Comparison of ENCODE assay signal across 10 cellular contexts in the genomic region with DNA sequence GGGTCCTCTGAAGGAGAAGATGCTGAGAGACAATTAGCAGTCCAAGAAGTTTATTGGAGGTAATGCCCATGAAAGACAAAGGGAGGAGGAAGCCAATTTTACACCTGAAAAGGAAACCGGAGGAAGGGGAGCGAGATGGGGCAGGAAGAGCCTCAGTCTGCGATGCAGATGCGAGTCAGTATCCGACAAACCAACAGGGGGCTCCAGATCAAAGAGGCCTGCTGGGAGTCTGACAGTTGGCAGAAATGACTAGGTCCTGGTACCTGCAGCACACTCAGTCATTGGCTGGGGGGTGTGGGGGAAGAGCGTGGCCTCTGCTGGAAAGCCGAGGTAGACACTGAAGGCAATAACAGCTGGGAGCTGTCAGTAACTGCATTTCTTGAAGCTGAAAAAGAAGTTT.
A peak's percentile ranks its signal among the peaks of the same experiment; 100 is the strongest.
DNase-seq lines count a peak whose midpoint lies in the region; ATAC-seq, FAIRE-seq and TF ChIP-seq lines count a peak whose summit lies in the region.
"Had no signal": no experiment of that assay in that cellular context is flagged by ENCODE, and none has a peak within 500 bp of the region (broad histone marks: within the 10 kb centered on the region; RNA-seq: fewer than 3 reads in every experiment).

No MANE protein-coding gene starts in this region.

- H2AFZ ChIP-seq in K562 (ENCODE audit: low read depth, low read length) (no peak overlapping the region), osteoblast (ENCODE audit: low read length) (no peak overlapping the region)

- 4% methylated on average over 6 of the region's 7 CpGs for WGBS in K562 (ENCODE audit: insufficient coverage, low coverage, missing lambda C conversion rate)

- H3K4me1 ChIP-seq in K562 (replicated peaks in 1 of 2; ENCODE audit: control insufficient read depth in 2 of 2, insufficient read depth in 2 of 2, low read length in 2 of 2) (no peaks in the 10 kb centered on the region), osteoblast (ENCODE audit: insufficient read depth, low read length) (no peaks in the 10 kb centered on the region), left ventricle myocardium inferior (no peaks in the 10 kb centered on the region)
- H3K4me1 ChIP-seq: psoas muscle had no signal

- no peak for TF ChIP-seq POLR2A in K562 (conservative IDR thresholded peaks at IDR 0.05)

- no peaks in the 10 kb centered on the region for H3K9me1 ChIP-seq in K562 (ENCODE audit: control insufficient read depth, insufficient read depth, low read length)

- H3K79me2 ChIP-seq in K562 (ENCODE audit: control insufficient read depth, insufficient read depth, low read length) (no peaks in the 10 kb centered on the region), osteoblast (ENCODE audit: insufficient read depth, low read length) (no peaks in the 10 kb centered on the region)

- H3K9me3 ChIP-seq in K562 (replicated peaks; ENCODE audit: control insufficient read depth, insufficient read depth, low read depth, low read length) (no peaks in the 10 kb centered on the region), osteoblast (ENCODE audit: low read depth, low read length) (no peaks in the 10 kb centered on the region), left ventricle myocardium inferior (replicated peaks) (no peaks in the 10 kb centered on the region)
- H3K9me3 ChIP-seq: psoas muscle had no signal

- no peak for TF ChIP-seq EP300 in K562 (IDR thresholded peaks at IDR 0.05; ENCODE audit: low read length)

- POLR2A ChIA-PET in K562 (lab: Yijun Ruan, JAX): no interaction called here

- DNase-seq in GM10266 (ENCODE audit: extremely low spot score) (peak; percentile 6), GM19238 (ENCODE audit: insufficient read length, low spot score) (peak; percentile 2), K562 (ENCODE audit: extremely low read depth in 1 of 4, low spot score in 3 of 4) (peak in 2 of 4 experiments; percentile 2 to 4), osteoblast (ENCODE audit: insufficient read length, low spot score, missing footprints) (no peak), middle frontal gyrus (ENCODE audit: extremely low spot score, low spot score) (no peak), AG08396 (ENCODE audit: low spot score) (no peak), left ventricle myocardium inferior (no peak)
- DNase-seq: NCI-H1436, psoas muscle had no signal

- no peak overlapping the region for H3K4me3 ChIP-seq in K562
- no peak overlapping the region for H3K4me3 ChIP-seq in osteoblast (ENCODE audit: insufficient read depth, low read length)
- H3K4me3 ChIP-seq in left ventricle myocardium inferior: no peak overlapping the region
- H3K4me3 ChIP-seq: psoas muscle had no signal

- H3K36me3 ChIP-seq in K562 (ENCODE audit: control insufficient read depth, insufficient read depth, low read length): no peaks in the 10 kb centered on the region
- H3K36me3 ChIP-seq in osteoblast (ENCODE audit: insufficient read depth, low read length): no peaks in the 10 kb centered on the region
- H3K36me3 ChIP-seq in left ventricle myocardium inferior: no peaks in the 10 kb centered on the region

- no peak for TF ChIP-seq RAD21 in K562 (CRISPR knock-in tag; conservative IDR thresholded peaks at IDR 0.05 in 1 of 2, IDR thresholded peaks at IDR 0.05 in 1 of 2)

- intact Hi-C loops in K562 (cut with micrococcal nuclease) (no loop called here), left ventricle myocardium inferior (cut with micrococcal nuclease) (no loop called here)

- peak; percentile 7 for TF ChIP-seq CTCF in GM10266 (IDR thresholded peaks at IDR 0.05; ENCODE audit: control insufficient read depth, insufficient read depth, low read depth, missing control alignments)
- no peak for TF ChIP-seq CTCF in K562 (IDR thresholded peaks at IDR 0.05 in 2 of 3, conservative IDR thresholded peaks at IDR 0.05 in 1 of 3; ENCODE audit: insufficient read depth in 2 of 3, low read depth in 1 of 3, low read length in 3 of 3)
- TF ChIP-seq CTCF in osteoblast (IDR thresholded peaks at IDR 0.05; ENCODE audit: extremely low read depth, low read depth, low read length): no peak
- TF ChIP-seq CTCF in left ventricle myocardium inferior (IDR thresholded peaks at IDR 0.05; ENCODE audit: borderline replicate concordance): no peak

- no peak for FAIRE-seq in K562 (lab: Jason Lieb, UNC)

- H3K27ac ChIP-seq in K562 (ENCODE audit: extremely low read depth, low read depth, low read length) (no peak overlapping the region), osteoblast (ENCODE audit: low read depth, low read length) (no peak overlapping the region), left ventricle myocardium inferior (replicated peaks) (no peak overlapping the region)
- H3K27ac ChIP-seq: psoas muscle had no signal

- H3K4me2 ChIP-seq in K562 (ENCODE audit: insufficient read depth, low read length): no peak overlapping the region
- no peak overlapping the region for H3K4me2 ChIP-seq in osteoblast (ENCODE audit: insufficient read depth, low read length)

- ATAC-seq in HG03045 (IDR thresholded peaks at IDR 0.05; ENCODE audit: unreplicated experiment) (peak; percentile 59), K562 (peak; percentile 56; the same call in 2 of the 3 replicates)
- ATAC-seq: psoas muscle had no signal

- in situ Hi-C loops in K562 (cut with MboI): no loop called here

- H4K20me1 ChIP-seq in K562 (replicated peaks; ENCODE audit: control insufficient read depth, insufficient read depth, low read length) (no peaks in the 10 kb centered on the region), osteoblast (ENCODE audit: insufficient read depth, low read length) (no peaks in the 10 kb centered on the region)

- CTCF ChIA-PET in K562 (lab: Yijun Ruan, JAX; ENCODE audit: low intra/inter-chr PET ratio): no interaction called here

- H3K27me3 ChIP-seq in K562 (ENCODE audit: control insufficient read depth in 2 of 2, insufficient read depth in 2 of 2, low read length in 2 of 2): no peaks in the 10 kb centered on the region
- H3K27me3 ChIP-seq in osteoblast (ENCODE audit: insufficient read depth, low read length): no peaks in the 10 kb centered on the region
- no peaks in the 10 kb centered on the region for H3K27me3 ChIP-seq in left ventricle myocardium inferior (ENCODE audit: low read depth)

- H3K9ac ChIP-seq in K562 (ENCODE audit: insufficient read depth in 1 of 2, low read depth in 2 of 2, low read length in 2 of 2): no peak overlapping the region

- BruUV-seq in K562 (replicated peaks; lab: Mats Ljungman, UMichigan): no TSS peak

TF ChIP-seq in K562, 482 proteins besides CTCF, POLR2A, EP300 and RAD21 (continues in another document):
- TF ChIP-seq ZNF165 (CRISPR knock-in tag; IDR thresholded peaks at IDR 0.05; ENCODE audit: borderline replicate concordance): no peak
- TF ChIP-seq ZNF79 (CRISPR knock-in tag; IDR thresholded peaks at IDR 0.05; ENCODE audit: low read depth): no peak
- TF ChIP-seq, protein P1, sequence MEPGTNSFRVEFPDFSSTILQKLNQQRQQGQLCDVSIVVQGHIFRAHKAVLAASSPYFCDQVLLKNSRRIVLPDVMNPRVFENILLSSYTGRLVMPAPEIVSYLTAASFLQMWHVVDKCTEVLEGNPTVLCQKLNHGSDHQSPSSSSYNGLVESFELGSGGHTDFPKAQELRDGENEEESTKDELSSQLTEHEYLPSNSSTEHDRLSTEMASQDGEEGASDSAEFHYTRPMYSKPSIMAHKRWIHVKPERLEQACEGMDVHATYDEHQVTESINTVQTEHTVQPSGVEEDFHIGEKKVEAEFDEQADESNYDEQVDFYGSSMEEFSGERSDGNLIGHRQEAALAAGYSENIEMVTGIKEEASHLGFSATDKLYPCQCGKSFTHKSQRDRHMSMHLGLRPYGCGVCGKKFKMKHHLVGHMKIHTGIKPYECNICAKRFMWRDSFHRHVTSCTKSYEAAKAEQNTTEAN (CRISPR knock-in tag; IDR thresholded peaks at IDR 0.05): no peak
- TF ChIP-seq CBFA2T2 (conservative IDR thresholded peaks at IDR 0.05): no peak
- TF ChIP-seq, protein P2, sequence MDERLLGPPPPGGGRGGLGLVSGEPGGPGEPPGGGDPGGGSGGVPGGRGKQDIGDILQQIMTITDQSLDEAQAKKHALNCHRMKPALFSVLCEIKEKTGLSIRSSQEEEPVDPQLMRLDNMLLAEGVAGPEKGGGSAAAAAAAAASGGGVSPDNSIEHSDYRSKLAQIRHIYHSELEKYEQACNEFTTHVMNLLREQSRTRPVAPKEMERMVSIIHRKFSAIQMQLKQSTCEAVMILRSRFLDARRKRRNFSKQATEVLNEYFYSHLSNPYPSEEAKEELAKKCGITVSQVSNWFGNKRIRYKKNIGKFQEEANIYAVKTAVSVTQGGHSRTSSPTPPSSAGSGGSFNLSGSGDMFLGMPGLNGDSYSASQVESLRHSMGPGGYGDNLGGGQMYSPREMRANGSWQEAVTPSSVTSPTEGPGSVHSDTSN (CRISPR knock-in tag; IDR thresholded peaks at IDR 0.05; ENCODE audit: low read depth): no peak
- TF ChIP-seq, protein P2 (tag; conservative IDR thresholded peaks at IDR 0.05; ENCODE audit: low read depth): no peak
- no peak for TF ChIP-seq MTA1 (IDR thresholded peaks at IDR 0.05; ENCODE audit: borderline replicate concordance)
- no peak for TF ChIP-seq FUS (optimal IDR thresholded peaks at IDR 0.05; ENCODE audit: low read depth, low read length)
- no peak for TF ChIP-seq ZNF431 (CRISPR knock-in tag; IDR thresholded peaks at IDR 0.05)
- TF ChIP-seq ZNF584 (CRISPR knock-in tag; IDR thresholded peaks at IDR 0.05; ENCODE audit: low read depth): no peak
- TF ChIP-seq ZNF212 (CRISPR knock-in tag; IDR thresholded peaks at IDR 0.05): no peak
- TF ChIP-seq ZFP1 (CRISPR knock-in tag; IDR thresholded peaks at IDR 0.05): no peak

Comparison
In these comparisons a context has a peak if more than half of its experiments do, and no peak if none do; other contexts are left out.
1. DNase-seq: peak in GM10266 (single experiment) and GM19238 (single experiment); none in osteoblast (single experiment), middle frontal gyrus (single experiment), AG08396 (single experiment) and left ventricle myocardium inferior (single experiment).